25 cellular contexts compared by ENCODE assay signal in the genomic region with DNA sequence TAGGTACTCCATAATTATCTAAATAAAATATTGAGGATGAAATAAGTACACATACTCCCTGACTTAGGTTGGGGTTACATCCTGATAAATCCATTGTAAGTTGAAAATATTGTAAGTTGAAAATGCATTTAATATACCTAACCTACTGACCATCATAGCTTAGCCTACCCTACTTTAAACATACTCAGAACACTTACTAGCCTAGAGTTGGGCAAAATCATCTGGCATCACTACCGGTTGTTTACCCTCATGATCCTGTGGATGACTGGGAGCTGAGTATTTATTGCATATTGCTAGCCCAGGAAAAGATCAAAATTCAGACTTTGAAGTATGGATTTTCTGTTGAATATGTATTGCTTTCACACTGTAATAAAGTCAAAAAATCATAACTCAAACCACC.
"Had no signal": no experiment of that assay in that cellular context is flagged by ENCODE, and none has a peak within 500 bp of the region (broad histone marks: within the 10 kb centered on the region; RNA-seq: fewer than 3 reads in every experiment).

No MANE protein-coding gene starts in this region.

- H3K4me3 ChIP-seq: colonic mucosa, coronary artery, dorsolateral prefrontal cortex, esophagus muscularis mucosa, esophagus squamous epithelium, gastrocnemius medialis, gastroesophageal sphincter, heart left ventricle, heart right ventricle had no signal

- H3K36me3 ChIP-seq: colonic mucosa, esophagus muscularis mucosa, esophagus squamous epithelium, gastrocnemius medialis, gastroesophageal sphincter, heart left ventricle, heart right ventricle had no signal

- DNase-seq: colonic mucosa; cortex of kidney; dermis blood vessel endothelial cell; dorsolateral prefrontal cortex; effector CD4-positive, alpha-beta T cell; effector CD8-positive, alpha-beta T cell; effector memory CD4-positive, alpha-beta T cell; effector memory CD8-positive, alpha-beta T cell; endodermal cell; erythroblast; esophagus squamous epithelium; foreskin fibroblast; foreskin keratinocyte; foreskin melanocyte; gastrocnemius medialis; glutamatergic neuron; head of caudate nucleus; heart left ventricle; heart right ventricle had no signal

- H3K27ac ChIP-seq: colonic mucosa, coronary artery, dorsolateral prefrontal cortex, epithelial cell of prostate, esophagus muscularis mucosa, esophagus squamous epithelium, foreskin keratinocyte, gastrocnemius medialis, gastroesophageal sphincter, heart left ventricle, heart right ventricle had no signal

- H3K27me3 ChIP-seq: colonic mucosa, dorsolateral prefrontal cortex, esophagus muscularis mucosa, esophagus squamous epithelium, foreskin keratinocyte, gastrocnemius medialis, gastroesophageal sphincter, heart left ventricle, heart right ventricle had no signal

- ATAC-seq: effector memory CD8-positive, alpha-beta T cell; esophagus mucosa; foreskin keratinocyte; gastrocnemius medialis; gastroesophageal sphincter; heart left ventricle; heart right ventricle had no signal

- H3K9me3 ChIP-seq: colonic mucosa, gastrocnemius medialis had no signal

- H3K4me1 ChIP-seq: colonic mucosa, esophagus muscularis mucosa, esophagus squamous epithelium, foreskin keratinocyte, gastrocnemius medialis, gastroesophageal sphincter had no signal

- FAIRE-seq: endothelial cell of umbilical vein had no signal
